In genomic region chr19:39852882-39853281, GRCh38 we compare ENCODE assay signal across 1 cellular context.
TF ChIP-seq lines count a peak whose summit lies in the region.

No MANE protein-coding gene starts in this region.

TF ChIP-seq in K562, 482 proteins besides CTCF, POLR2A, EP300 and RAD21:
- TF ChIP-seq CSDE1 (IDR thresholded peaks at IDR 0.05) (no peak), E2F5 (CRISPR knock-in tag; IDR thresholded peaks at IDR 0.05) (no peak)
